In genomic region chr14:64549016-64549415, GRCh38 we compare ENCODE assay signal across 14 cellular contexts. TPM values are rescaled to one million over a fixed set of nuclear protein-coding genes. Genes with fewer than 3 reads are reported as not detected.
DNase-seq lines count a peak whose midpoint lies in the region; ATAC-seq and TF ChIP-seq lines count a peak whose summit lies in the region.
"Had no signal": no experiment of that assay in that cellular context is flagged by ENCODE, and none has a peak within 500 bp of the region (broad histone marks: within the 10 kb centered on the region; RNA-seq: fewer than 3 reads in every experiment).

No MANE protein-coding gene starts in this region.

- ATAC-seq in HG03039 (IDR thresholded peaks at IDR 0.05; ENCODE audit: unreplicated experiment): no peak

- no peaks in the 10 kb centered on the region for H3K79me2 ChIP-seq in Loucy (ENCODE audit: insufficient read depth, low read length)

- TF ChIP-seq CTCF in Loucy (conservative IDR thresholded peaks at IDR 0.05; ENCODE audit: low read length) (no peak), endothelial cell (IDR thresholded peaks at IDR 0.05; ENCODE audit: unreplicated experiment) (no peak), progenitor cell of endocrine pancreas (IDR thresholded peaks at IDR 0.05; ENCODE audit: unreplicated experiment) (no peak)

- no peaks in the 10 kb centered on the region for H3K9me2 ChIP-seq in Loucy (replicated peaks; ENCODE audit: low read depth, low read length)

- H3K4me1 ChIP-seq in Loucy (ENCODE audit: insufficient read depth, low read length, poor library complexity, severe bottlenecking): peaks cover 5% of the 10 kb centered on the region
- H3K4me1 ChIP-seq: prostate gland had no signal

- H3K4me3 Mint-ChIP-seq in endothelial cell (ENCODE audit: unreplicated experiment) (peak overlapping the region; percentile 38), progenitor cell of endocrine pancreas (ENCODE audit: low read depth) (peak overlapping the region; percentile 29)

- no peaks in the 10 kb centered on the region for H4K20me1 ChIP-seq in Loucy (ENCODE audit: insufficient read depth, low read length, poor library complexity, severe bottlenecking)

- H3K36me3 Mint-ChIP-seq in endothelial cell (ENCODE audit: low read depth, unreplicated experiment) (no peaks in the 10 kb centered on the region), progenitor cell of endocrine pancreas (ENCODE audit: insufficient read depth) (no peaks in the 10 kb centered on the region)

- H3K27me3 ChIP-seq in Loucy (ENCODE audit: insufficient read depth, low read length, poor library complexity, severe bottlenecking): no peaks in the 10 kb centered on the region
- H3K27me3 ChIP-seq: MG63 had no signal

- H3K4me2 ChIP-seq in Loucy (ENCODE audit: low read depth, low read length, poor library complexity, severe bottlenecking): peak overlapping the region; percentile 72

- DNase-seq in DMS79 treated with DMSO at 0.1 percent for 48 hours (lab: John Stamatoyannopoulos, UW) (peak; percentile 84), DMS79 (lab: John Stamatoyannopoulos, UW) (no peak), endothelial cell (ENCODE audit: low spot score) (no peak), progenitor cell of endocrine pancreas (ENCODE audit: low spot score, unreplicated experiment) (no peak), NCI-H446 treated with DMSO at 0.1 percent for 48 hours (lab: John Stamatoyannopoulos, UW) (no peak)
- no peak for DNase-seq in NK-92 treated with Interleukin-12 subunit alpha and Interleukin-12 subunit beta, amount 100 ng/mL, for 24 hours (lab: John Stamatoyannopoulos, UW)
- DNase-seq: activated gamma-delta T cell, GDM1 had no signal

- no peak overlapping the region for H3K27ac Mint-ChIP-seq in endothelial cell (ENCODE audit: unreplicated experiment)
- H3K27ac Mint-ChIP-seq in progenitor cell of endocrine pancreas: no peak overlapping the region

- peak overlapping the region; percentile 66 for H3K4me3 ChIP-seq in Loucy (ENCODE audit: low read length, poor library complexity, severe bottlenecking)
- H3K4me3 ChIP-seq: MG63 had no signal

- H3K4me1 Mint-ChIP-seq in endothelial cell (ENCODE audit: unreplicated experiment) (peaks cover 20% of the 10 kb centered on the region), progenitor cell of endocrine pancreas (ENCODE audit: low read depth) (peaks cover 9% of the 10 kb centered on the region)

- peak overlapping the region; percentile 39 for H3K9ac ChIP-seq in Loucy (ENCODE audit: low read depth, low read length, poor library complexity, severe bottlenecking)

- H3K9me3 Mint-ChIP-seq in endothelial cell (ENCODE audit: unreplicated experiment) (no peaks in the 10 kb centered on the region), progenitor cell of endocrine pancreas (ENCODE audit: low read depth) (no peaks in the 10 kb centered on the region)

- no peaks in the 10 kb centered on the region for H3K36me3 ChIP-seq in Loucy (ENCODE audit: insufficient read depth, low read length)
- H3K36me3 ChIP-seq: MG63, prostate gland had no signal

- H2AFZ ChIP-seq in Loucy (ENCODE audit: low read length): peak overlapping the region; percentile 84

- H3K27me3 Mint-ChIP-seq in endothelial cell (ENCODE audit: unreplicated experiment) (peaks cover 2% of the 10 kb centered on the region), progenitor cell of endocrine pancreas (peaks cover 28% of the 10 kb centered on the region)

- H3K9me3 ChIP-seq in Loucy (ENCODE audit: insufficient read depth, low read depth, low read length): no peaks in the 10 kb centered on the region
- H3K9me3 ChIP-seq: MG63, prostate gland, tibial nerve had no signal

- H3F3A ChIP-seq in Loucy (ENCODE audit: low read depth): no peaks in the 10 kb centered on the region

RNA-seq across cellular contexts. Expression of gene PPP1R36, which starts 0.7 kb away (rescaled TPM):
- 2.1 TPM for total RNA-seq in endothelial cell (ENCODE audit: unreplicated experiment)
- 0.53 and 0.79 TPM in 2 replicates for total RNA-seq in progenitor cell of endocrine pancreas
- total RNA-seq: glomerular endothelial cell had no signal

RNA-seq across cellular contexts. Expression of gene HSPA2, which starts 8.5 kb away (rescaled TPM):
- total RNA-seq in endothelial cell (ENCODE audit: unreplicated experiment): 9.4 TPM
- 2.7 and 2.9 TPM in 2 replicates for total RNA-seq in progenitor cell of endocrine pancreas

RNA-seq across cellular contexts. Expression of gene ZBTB1, which starts 44.4 kb away (rescaled TPM):
- total RNA-seq in endothelial cell (ENCODE audit: unreplicated experiment) (57.8 TPM), progenitor cell of endocrine pancreas (43.6 and 44.5 TPM in 2 replicates)

RNA-seq across cellular contexts. Expression of gene ZBTB25, which starts 45.4 kb away (rescaled TPM):
- 9.4 TPM for total RNA-seq in endothelial cell (ENCODE audit: unreplicated experiment)
- 11.7 and 11.8 TPM in 2 replicates for total RNA-seq in progenitor cell of endocrine pancreas
